In genomic region chr5:169566202-169566601, GRCh38 we compare ENCODE assay signal across 26 cellular contexts.
"Had no signal": no experiment of that assay in that cellular context is flagged by ENCODE, and none has a peak within 500 bp of the region (broad histone marks: within the 10 kb centered on the region; RNA-seq: fewer than 3 reads in every experiment).

No MANE protein-coding gene starts in this region.

- H3K9me3 ChIP-seq: left ventricle myocardium inferior, neutrophil, ovary, right atrium auricular region, right lobe of liver, stomach, testis, thyroid gland, transverse colon, upper lobe of right lung had no signal

- H3K36me3 ChIP-seq: left ventricle myocardium inferior, neural progenitor cell, neutrophil, ovary, right atrium auricular region, right lobe of liver, stomach, thyroid gland, transverse colon, upper lobe of right lung had no signal

- DNase-seq: islet precursor cell; left ventricle myocardium inferior; mesendoderm; naive B cell; natural killer cell; nephron progenitor cell; occipital lobe; ovary; right lobe of liver; stimulated activated CD4-positive, alpha-beta T cell treated with anti-CD3 and anti-CD28 coated beads, Interleukin-12 subunit alpha, Interleukin-12 subunit beta, amount 100 ng/mL, for 4 hours; stimulated activated CD4-positive, alpha-beta T cell treated with anti-CD3 and anti-CD28 coated beads, Interleukin-15, amount 100 ng/mL, for 24 hours; stimulated activated CD4-positive, alpha-beta T cell treated with anti-CD3 and anti-CD28 coated beads, Interleukin-2, amount 100 ng/mL, for 24 hours; stimulated activated CD4-positive, alpha-beta T cell treated with anti-CD3 and anti-CD28 coated beads, Interleukin-4, amount 100 ng/mL, for 1 hour; stimulated activated naive B cell treated with anti-CD40 and anti-IgM and Interleukin-4, amounts not matched to agents 10 μg/mL and 1 μg/mL and 100 μg/mL, for 72 hours; stimulated activated naive CD8-positive, alpha-beta T cell treated with anti-CD3 and anti-CD28 coated beads, Interleukin-15, Interleukin-2, amounts not matched to agents 100 U/mL and 50 U/mL, for 24 hours; stomach; testis; thyroid gland; transverse colon; upper lobe of right lung had no signal

- H3K79me2 ChIP-seq: hepatocyte had no signal

- ATAC-seq: natural killer cell; right lobe of liver; stimulated activated naive B cell treated with anti-CD40 and anti-IgM and Interleukin-4, amounts not matched to agents 10 μg/mL and 1 μg/mL and 100 μg/mL, for 72 hours; stimulated activated naive CD8-positive, alpha-beta T cell treated with anti-CD3 and anti-CD28 coated beads, Interleukin-15, Interleukin-2, amounts not matched to agents 100 U/mL and 50 U/mL, for 24 hours; upper lobe of right lung had no signal

- H3K27ac ChIP-seq: hepatocyte, left ventricle myocardium inferior, neural progenitor cell, neutrophil, ovary, right atrium auricular region, right lobe of liver, skin epidermis, stomach, testis, thyroid gland, transverse colon, upper lobe of right lung had no signal

- H3K27me3 ChIP-seq: hepatocyte, ovary, right atrium auricular region, right lobe of liver, testis, thyroid gland had no signal

- H3K4me3 ChIP-seq: hepatocyte, left ventricle myocardium inferior, lung, neural progenitor cell, ovary, right atrium auricular region, right lobe of liver, skin epidermis, stomach, testis, thyroid gland, transverse colon, upper lobe of right lung had no signal

- H3K4me2 ChIP-seq: hepatocyte, neural progenitor cell had no signal

- H3K9ac ChIP-seq: neural progenitor cell had no signal

- H2AFZ ChIP-seq: hepatocyte, neural progenitor cell had no signal

- H3K4me1 ChIP-seq: left ventricle myocardium inferior, right atrium auricular region, right lobe of liver, stomach, testis, transverse colon, upper lobe of right lung had no signal
